In genomic region chr1:161175771-161176453, GRCh38 we compare ENCODE assay signal across 9 cellular contexts. TPM values are rescaled to one million over a fixed set of nuclear protein-coding genes. Genes with fewer than 3 reads are reported as not detected.
DNase-seq lines count a peak whose midpoint lies in the region; ATAC-seq and TF ChIP-seq lines count a peak whose summit lies in the region.
"Had no signal": no experiment of that assay in that cellular context is flagged by ENCODE, and none has a peak within 500 bp of the region (broad histone marks: within the 10 kb centered on the region; RNA-seq: fewer than 3 reads in every experiment).

No MANE protein-coding gene starts in this region.

- TF ChIP-seq POLR2A in HCT116 (IDR thresholded peaks at IDR 0.05; ENCODE audit: borderline replicate concordance, extremely low read depth, insufficient read depth, insufficient read length) = no peak

- peaks cover 26% of the 10 kb centered on the region for H3K36me3 Mint-ChIP-seq in activated CD4-positive, alpha-beta memory T cell treated with anti-CD3 and anti-CD28 coated beads for 36 hours
- H3K36me3 Mint-ChIP-seq in stimulated activated memory B cell treated with anti-CD40 and anti-IgM and Interleukin-4, amounts not matched to agents 10 μg/mL and 1 μg/mL and 100 μg/mL, for 72 hours = peaks cover 49% of the 10 kb centered on the region

- intact Hi-C loops in HCT116 (cut with micrococcal nuclease) (no loop called here), right cardiac atrium (cut with DNase I) (no loop called here)
- intact Hi-C loops in activated CD4-positive, alpha-beta memory T cell treated with anti-CD3 and anti-CD28 coated beads for 36 hours (cut with micrococcal nuclease) = no loop called here

- DNase-seq in HCT116 (ENCODE audit: low read depth, low spot score) (no peak), right cardiac atrium (peak in 2 of 3 donors; percentile 9 to 17)
- no peak for DNase-seq in activated CD4-positive, alpha-beta memory T cell treated with anti-CD3 and anti-CD28 coated beads for 36 hours
- no peak for DNase-seq in activated CD4-positive, CD25-positive, alpha-beta regulatory T cell (lab: John Stamatoyannopoulos, UW)
- DNase-seq: kidney glomerular epithelial cell had no signal

- H3K27me3 Mint-ChIP-seq in activated CD4-positive, alpha-beta memory T cell treated with anti-CD3 and anti-CD28 coated beads for 36 hours = no peaks in the 10 kb centered on the region
- no peaks in the 10 kb centered on the region for H3K27me3 Mint-ChIP-seq in stimulated activated memory B cell treated with anti-CD40 and anti-IgM and Interleukin-4, amounts not matched to agents 10 μg/mL and 1 μg/mL and 100 μg/mL, for 72 hours

- peak overlapping the region; percentile 90 to 93 for H3K4me3 ChIP-seq in HCT116 (replicated peaks in 1 of 2; ENCODE audit: low read depth in 1 of 2, low read length in 2 of 2)
- H3K4me3 ChIP-seq in right cardiac atrium (ENCODE audit: low read length) = peak overlapping the region; percentile 54

- peak overlapping the region; percentile 89 for H3K4me2 ChIP-seq in HCT116 (ENCODE audit: low read length)

- no peak overlapping the region for H2AFZ ChIP-seq in HCT116 (ENCODE audit: low read depth, low read length, poor library complexity, severe bottlenecking)

- H3K27ac Mint-ChIP-seq in activated CD4-positive, alpha-beta memory T cell treated with anti-CD3 and anti-CD28 coated beads for 36 hours = peak overlapping the region; percentile 97
- peak overlapping the region; percentile 95 for H3K27ac Mint-ChIP-seq in stimulated activated memory B cell treated with anti-CD40 and anti-IgM and Interleukin-4, amounts not matched to agents 10 μg/mL and 1 μg/mL and 100 μg/mL, for 72 hours

- ATAC-seq in HCT116 (no peak), right cardiac atrium (no peak), HG02763 (IDR thresholded peaks at IDR 0.05; ENCODE audit: unreplicated experiment) (no peak), GM21786 (IDR thresholded peaks at IDR 0.05; ENCODE audit: unreplicated experiment) (no peak), HG02884 (IDR thresholded peaks at IDR 0.05; ENCODE audit: unreplicated experiment) (no peak)
- no peak for ATAC-seq in stimulated activated memory B cell treated with anti-CD40 and anti-IgM and Interleukin-4, amounts not matched to agents 10 μg/mL and 1 μg/mL and 100 μg/mL, for 72 hours

- no peaks in the 10 kb centered on the region for H3K9me2 ChIP-seq in HCT116 (ENCODE audit: insufficient read depth)

- TF ChIP-seq CTCF in HCT116 (IDR thresholded peaks at IDR 0.05 in 2 of 3, conservative IDR thresholded peaks at IDR 0.05 in 1 of 3; ENCODE audit: borderline replicate concordance in 1 of 3, insufficient read depth in 1 of 3, low read depth in 2 of 3, low read length in 2 of 3) = no peak

- peak overlapping the region; percentile 81 for H3K9ac ChIP-seq in HCT116 (ENCODE audit: low read length)

- peaks cover 46% of the 10 kb centered on the region for H3K4me1 Mint-ChIP-seq in activated CD4-positive, alpha-beta memory T cell treated with anti-CD3 and anti-CD28 coated beads for 36 hours (ENCODE audit: low read depth)
- H3K4me1 Mint-ChIP-seq in stimulated activated memory B cell treated with anti-CD40 and anti-IgM and Interleukin-4, amounts not matched to agents 10 μg/mL and 1 μg/mL and 100 μg/mL, for 72 hours = peaks cover 50% of the 10 kb centered on the region

- RAD21 ChIA-PET in HCT116 (lab: Charles Lee; ENCODE audit: low non-redundant PET in 1 of 2, low total read pairs in 2 of 2, uncharacterized antibody in 2 of 2, unreplicated experiment in 2 of 2) = no interaction called here

- peaks cover 21 to 32% of the 10 kb centered on the region in 2 experiments; a peak in 3 of 4 replicates for H3K36me3 ChIP-seq in HCT116 (ENCODE audit: control insufficient read depth in 1 of 2, insufficient read depth in 2 of 2, low read length in 2 of 2)

- TF ChIP-seq RAD21 in HCT116 (IDR thresholded peaks at IDR 0.05; ENCODE audit: low read depth) = no peak

- no peaks in the 10 kb centered on the region for H3K9me3 Mint-ChIP-seq in activated CD4-positive, alpha-beta memory T cell treated with anti-CD3 and anti-CD28 coated beads for 36 hours
- H3K9me3 Mint-ChIP-seq in stimulated activated memory B cell treated with anti-CD40 and anti-IgM and Interleukin-4, amounts not matched to agents 10 μg/mL and 1 μg/mL and 100 μg/mL, for 72 hours = no peaks in the 10 kb centered on the region

- POLR2A ChIA-PET in HCT116 (lab: Charles Lee) = no interaction called here
- POLR2A ChIA-PET in activated CD4-positive, alpha-beta memory T cell treated with anti-CD3 and anti-CD28 coated beads for 36 hours (lab: Charles Lee) = interaction anchor here (1.1 to 3.7 kb wide), 4 partner anchors 9 to 29 kb away, joined by 4 to 41 read pairs (median 6); partner anchors contain the start of genes PPOX and UFC1

- BruUV-seq in HCT116 (replicated peaks; lab: Mats Ljungman, UMichigan) = TSS peak; percentile 46

- H3K79me2 ChIP-seq in HCT116 (ENCODE audit: insufficient read depth, low read length) = peaks cover 17% of the 10 kb centered on the region

- no peaks in the 10 kb centered on the region for H4K20me1 ChIP-seq in HCT116 (ENCODE audit: insufficient read depth)

- H3K27ac ChIP-seq in HCT116 (ENCODE audit: low read depth, low read length) (no peak overlapping the region), right cardiac atrium (ENCODE audit: low read length) (no peak overlapping the region)

- WGBS in right cardiac atrium = 88% methylated on average over 10 of the region's 10 CpGs

- H3K4me3 Mint-ChIP-seq in activated CD4-positive, alpha-beta memory T cell treated with anti-CD3 and anti-CD28 coated beads for 36 hours = peak overlapping the region; percentile 100
- peak overlapping the region; percentile 95 for H3K4me3 Mint-ChIP-seq in stimulated activated memory B cell treated with anti-CD40 and anti-IgM and Interleukin-4, amounts not matched to agents 10 μg/mL and 1 μg/mL and 100 μg/mL, for 72 hours

- no peaks in the 10 kb centered on the region for H3K9me3 ChIP-seq in HCT116 (ENCODE audit: control insufficient read depth in 1 of 2, insufficient read depth in 1 of 2, low read depth in 1 of 2, low read length in 2 of 2)
- no peaks in the 10 kb centered on the region for H3K9me3 ChIP-seq in right cardiac atrium (ENCODE audit: control insufficient read depth, low read length)

- CTCF ChIA-PET in HCT116 (lab: Charles Lee) = interaction anchor here (2.1 kb wide), 1 partner anchor 10 kb away, joined by 9 read pairs; the partner anchor contains the start of gene PPOX
- CTCF ChIA-PET in activated CD4-positive, alpha-beta memory T cell treated with anti-CD3 and anti-CD28 coated beads for 36 hours (lab: Charles Lee) = interaction anchor here (0.8 to 2.9 kb wide), 5 partner anchors 10 to 206 kb away, joined by 3 to 19 read pairs (median 7); partner anchors contain the start of genes PPOX and TOMM40L

- H3K27me3 ChIP-seq in HCT116 (ENCODE audit: insufficient read depth, low read length) = no peaks in the 10 kb centered on the region
- no peaks in the 10 kb centered on the region for H3K27me3 ChIP-seq in right cardiac atrium (ENCODE audit: control insufficient read depth, insufficient read depth)

- peaks cover 10 to 19% of the 10 kb centered on the region in 2 experiments; a peak in 3 of 4 replicates for H3K4me1 ChIP-seq in HCT116 (ENCODE audit: control insufficient read depth in 1 of 2, insufficient read depth in 2 of 2, low read length in 2 of 2)
- H3K4me1 ChIP-seq in right cardiac atrium (ENCODE audit: control insufficient read depth, insufficient read depth, low read length) = peaks cover 3% of the 10 kb centered on the region

RNA-seq across cellular contexts. Expression of gene B4GALT3, which starts 1.4 kb away (rescaled TPM):
- total RNA-seq in HCT116 (2021; ENCODE audit: unreplicated experiment) (53.7 TPM), right cardiac atrium (10 to 100 TPM; 16.0 to 21.0 (median 19.7) TPM)
- polyA plus RNA-seq in HCT116 (2012) = 53.9 and 56.5 TPM in 2 replicates
- 10 to 100 TPM; 46.3 to 50.9 TPM for total RNA-seq in activated CD4-positive, alpha-beta memory T cell treated with anti-CD3 and anti-CD28 coated beads for 36 hours
- 17.5 TPM for polyA plus RNA-seq in right cardiac atrium

RNA-seq across cellular contexts. Expression of gene PPOX, which starts 9.7 kb away (rescaled TPM):
- total RNA-seq in HCT116 (2021; ENCODE audit: unreplicated experiment) (24.2 TPM), right cardiac atrium (10 to 100 TPM; 11.4 to 16.0 (median 14.9) TPM)
- polyA plus RNA-seq in HCT116 (2012) = 20.8 and 23.2 TPM in 2 replicates
- total RNA-seq in activated CD4-positive, alpha-beta memory T cell treated with anti-CD3 and anti-CD28 coated beads for 36 hours = 10 to 100 TPM; 27.0 to 30.7 TPM
- polyA plus RNA-seq in right cardiac atrium = 15.2 TPM

RNA-seq across cellular contexts. Expression of gene USP21, which starts 16.6 kb away (rescaled TPM):
- total RNA-seq in HCT116 (2021; ENCODE audit: unreplicated experiment) (22.1 TPM), right cardiac atrium (10 to 100 TPM; 14.9 to 25.7 (median 20.9) TPM)
- 17.0 and 17.3 TPM in 2 replicates for polyA plus RNA-seq in HCT116 (2012)
- 10 to 100 TPM; 25.4 to 28.6 TPM for total RNA-seq in activated CD4-positive, alpha-beta memory T cell treated with anti-CD3 and anti-CD28 coated beads for 36 hours
- 18.1 TPM for polyA plus RNA-seq in right cardiac atrium

RNA-seq across cellular contexts. Expression of gene UFC1, which starts 22.1 kb away (rescaled TPM):
- total RNA-seq in HCT116 (2021; ENCODE audit: unreplicated experiment) = 63.7 TPM
- 87.0 and 95.6 TPM in 2 replicates for polyA plus RNA-seq in HCT116 (2012)
- 10 to 100 TPM; 87.7 to 91.0 TPM for total RNA-seq in activated CD4-positive, alpha-beta memory T cell treated with anti-CD3 and anti-CD28 coated beads for 36 hours
- 10 to 100 TPM; 82.6 to 91.0 (median 89.1) TPM for total RNA-seq in right cardiac atrium
- 99.9 TPM for polyA plus RNA-seq in right cardiac atrium

RNA-seq across cellular contexts. Expression of gene ADAMTS4, which starts 22.9 kb away (rescaled TPM):
- total RNA-seq in HCT116 (2021; ENCODE audit: unreplicated experiment) (not detected), right cardiac atrium (100 to 1,000 TPM in 1 of 4 donors, 10 to 100 TPM in 2, 1 to 10 TPM in 1; 6.9 to 111 (median 17.2) TPM)
- polyA plus RNA-seq in HCT116 (2012) = 0.01 and 0.02 TPM in 2 replicates
- 1 to 10 TPM; 2.3 to 3.0 TPM for total RNA-seq in activated CD4-positive, alpha-beta memory T cell treated with anti-CD3 and anti-CD28 coated beads for 36 hours
- 24.4 TPM for polyA plus RNA-seq in right cardiac atrium

Comparison
In these comparisons a context has a peak if more than half of its experiments do, and no peak if none do; other contexts are left out.
1. DNase-seq: peak in right cardiac atrium (2 of 3); none in HCT116 (single experiment), activated CD4-positive, alpha-beta memory T cell treated with anti-CD3 and anti-CD28 coated beads for 36 hours (single experiment) and activated CD4-positive, CD25-positive, alpha-beta regulatory T cell (0 of 4).